Comparison of ENCODE assay signal across 8 cellular contexts in the genomic region with DNA sequence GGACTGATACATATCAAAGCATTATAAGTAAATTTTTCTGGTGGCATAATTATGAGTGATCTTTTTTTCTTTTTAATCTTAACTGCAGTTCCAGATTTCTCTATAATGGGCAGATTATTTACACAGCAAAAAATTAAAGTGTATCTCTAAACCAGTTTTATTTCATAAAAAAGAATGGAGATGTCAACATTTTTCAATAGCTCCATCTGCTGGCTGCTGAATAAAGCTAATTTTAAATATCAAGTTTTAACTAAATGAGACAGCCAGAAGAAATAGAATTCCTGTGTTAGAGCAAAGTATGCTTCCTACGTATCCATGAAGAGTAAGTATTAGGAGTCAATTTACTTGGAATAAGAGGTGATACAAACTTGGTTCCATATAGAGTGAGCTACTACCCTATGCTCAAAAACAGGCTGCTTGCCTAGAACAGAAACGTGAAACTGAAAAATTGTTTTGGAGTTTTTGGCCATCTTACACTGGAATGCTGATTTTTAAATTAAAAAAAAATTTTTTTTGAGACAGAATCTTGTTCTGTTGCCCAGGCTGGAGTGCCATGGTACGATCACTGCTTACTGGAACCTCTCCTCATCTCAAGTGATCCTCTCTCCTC. TPM values are rescaled to one million over a fixed set of nuclear protein-coding genes. Genes with fewer than 3 reads are reported as not detected.
DNase-seq lines count a peak whose midpoint lies in the region; ATAC-seq and TF ChIP-seq lines count a peak whose summit lies in the region.

No MANE protein-coding gene starts in this region.

- H3K4me1 ChIP-seq in heart left ventricle (peaks cover 0 to 7% (median 4%) of the 10 kb centered on the region in 12 donors), Panc1 (ENCODE audit: control insufficient read depth, insufficient read depth, low read length) (peaks cover 4% of the 10 kb centered on the region), tibial artery (peaks cover 0 to 5% (median 4%) of the 10 kb centered on the region in 4 donors)

- POLR2A ChIA-PET in Panc1 (lab: Charles Lee) = interaction anchor here (0.5 kb wide), 1 partner anchor 21 kb away, joined by 11 read pairs; no protein-coding TSS in a partner anchor

- BruUV-seq in Panc1 (replicated peaks; lab: Mats Ljungman, UMichigan) = no TSS peak

- CTCF ChIA-PET in Panc1 (lab: Charles Lee) = interaction anchor here (0.6 to 0.9 kb wide), 4 partner anchors 9 to 148 kb away, joined by 3 to 4 read pairs (median 3); no protein-coding TSS in a partner anchor

- H3K36me3 ChIP-seq in heart left ventricle (no peaks in the 10 kb centered on the region), Panc1 (ENCODE audit: control insufficient read depth, insufficient read depth, low read length) (no peaks in the 10 kb centered on the region), tibial artery (no peaks in the 10 kb centered on the region)

- H3K27me3 ChIP-seq in heart left ventricle = no peaks in the 10 kb centered on the region
- H3K27me3 ChIP-seq in Panc1 (ENCODE audit: control insufficient read depth, insufficient read depth, low read length) = no peaks in the 10 kb centered on the region
- H3K27me3 ChIP-seq in tibial artery = no peaks in the 10 kb centered on the region

- TF ChIP-seq CTCF in heart left ventricle (IDR thresholded peaks at IDR 0.05) = peak; percentile 27 to 71 (median 60)
- peak; percentile 57; the same call in 1 of the 2 replicates for TF ChIP-seq CTCF in Panc1 (IDR thresholded peaks at IDR 0.05)
- TF ChIP-seq CTCF in fibroblast of the aortic adventitia (IDR thresholded peaks at IDR 0.05; ENCODE audit: insufficient read depth, low read length) = peak; percentile 55
- peak; percentile 50 to 52 for TF ChIP-seq CTCF in tibial artery (IDR thresholded peaks at IDR 0.05)

- intact Hi-C loops in heart left ventricle (cut with DNase I) (loop anchor here in 9 of 10 donors (1.0 to 10.0 kb wide), 7 partner anchors 199 to 1144 kb away; no protein-coding TSS in a partner anchor), left cardiac atrium (cut with DNase I) (loop anchor here in 1 of 2 donors (5.0 kb wide), 1 partner anchor 199 kb away; no protein-coding TSS in a partner anchor), Panc1 (cut with micrococcal nuclease; ENCODE audit: unreplicated experiment) (no loop called here), tibial artery (cut with DNase I; ENCODE audit: low total_unique reads) (loop anchor here (10.0 kb wide), 1 partner anchor 1144 kb away; no protein-coding TSS in a partner anchor)

- ATAC-seq in heart left ventricle (no peak), left cardiac atrium (no peak), Panc1 (no peak), GM18858 (IDR thresholded peaks at IDR 0.05; ENCODE audit: unreplicated experiment) (no peak)

- WGBS in heart left ventricle, 4 donors = 56 to 64% (median 59%) methylated on average over 3 of the region's 3 CpGs

- H3K4me3 ChIP-seq in heart left ventricle (no peak overlapping the region), Panc1 (ENCODE audit: low read depth in 2 of 2, low read length in 2 of 2) (no peak overlapping the region), fibroblast of the aortic adventitia (ENCODE audit: low read depth, low read length) (no peak overlapping the region), tibial artery (no peak overlapping the region)

- TF ChIP-seq POLR2A in heart left ventricle (IDR thresholded peaks at IDR 0.05) = no peak

- H3K27ac ChIP-seq in heart left ventricle (no peak overlapping the region), Panc1 (ENCODE audit: low read length) (no peak overlapping the region), tibial artery (no peak overlapping the region)

- in situ Hi-C loops in Panc1 (cut with HindIII; ENCODE audit: low pct_unique_long_range_greater_than_20kb, low sequenced_read_pairs) = no loop called here

- DNase-seq in heart left ventricle (no peak), left cardiac atrium (no peak), Panc1 (ENCODE audit: low read depth, low spot score) (no peak), fibroblast of the aortic adventitia (ENCODE audit: low read depth) (peak; percentile 68), tibial artery (no peak), C1 segment of cervical spinal cord (lab: John Stamatoyannopoulos, UW) (no peak), NCI-H226 (no peak)

- peaks cover 0 to 18% (median 6%) of the 10 kb centered on the region in 12 donors for H3K9me3 ChIP-seq in heart left ventricle
- no peaks in the 10 kb centered on the region for H3K9me3 ChIP-seq in Panc1 (ENCODE audit: control insufficient read depth, insufficient read depth, low read depth, low read length)
- peaks cover 0 to 7% (median 0%) of the 10 kb centered on the region in 3 donors for H3K9me3 ChIP-seq in tibial artery

RNA-seq across cellular contexts. Expression of a gene that starts 5.0 kb away (rescaled TPM):
- total RNA-seq in heart left ventricle (10 to 100 TPM; 12.0 to 28.8 (median 19.4) TPM), left cardiac atrium (10 to 100 TPM; 19.5 to 27.2 TPM), Panc1 (2021; ENCODE audit: unreplicated experiment) (33.9 TPM), fibroblast of the aortic adventitia (ENCODE audit: low replicate concordance) (19.3 and 46.5 TPM in 2 replicates)
- polyA plus RNA-seq in heart left ventricle = 10 to 100 TPM in 1 of 2 donors, 1 to 10 TPM in 1; 3.7 to 10.2 TPM
- 9.5 TPM for polyA plus RNA-seq in Panc1 (2012; ENCODE audit: insufficient read length)

RNA-seq across cellular contexts. Expression of a gene that starts 42.7 kb away (rescaled TPM):
- total RNA-seq in heart left ventricle (100 to 1,000 TPM; 106 to 297 (median 142) TPM), left cardiac atrium (100 to 1,000 TPM; 106 to 126 TPM), Panc1 (2021; ENCODE audit: unreplicated experiment) (43.8 TPM), fibroblast of the aortic adventitia (ENCODE audit: low replicate concordance) (157 and 194 TPM in 2 replicates)
- polyA plus RNA-seq in heart left ventricle = 10 to 100 TPM; 40.4 to 53.8 TPM
- 19.0 TPM for polyA plus RNA-seq in Panc1 (2012; ENCODE audit: insufficient read length)
